Comparison of ENCODE assay signal across 8 cellular contexts in the genomic region with DNA sequence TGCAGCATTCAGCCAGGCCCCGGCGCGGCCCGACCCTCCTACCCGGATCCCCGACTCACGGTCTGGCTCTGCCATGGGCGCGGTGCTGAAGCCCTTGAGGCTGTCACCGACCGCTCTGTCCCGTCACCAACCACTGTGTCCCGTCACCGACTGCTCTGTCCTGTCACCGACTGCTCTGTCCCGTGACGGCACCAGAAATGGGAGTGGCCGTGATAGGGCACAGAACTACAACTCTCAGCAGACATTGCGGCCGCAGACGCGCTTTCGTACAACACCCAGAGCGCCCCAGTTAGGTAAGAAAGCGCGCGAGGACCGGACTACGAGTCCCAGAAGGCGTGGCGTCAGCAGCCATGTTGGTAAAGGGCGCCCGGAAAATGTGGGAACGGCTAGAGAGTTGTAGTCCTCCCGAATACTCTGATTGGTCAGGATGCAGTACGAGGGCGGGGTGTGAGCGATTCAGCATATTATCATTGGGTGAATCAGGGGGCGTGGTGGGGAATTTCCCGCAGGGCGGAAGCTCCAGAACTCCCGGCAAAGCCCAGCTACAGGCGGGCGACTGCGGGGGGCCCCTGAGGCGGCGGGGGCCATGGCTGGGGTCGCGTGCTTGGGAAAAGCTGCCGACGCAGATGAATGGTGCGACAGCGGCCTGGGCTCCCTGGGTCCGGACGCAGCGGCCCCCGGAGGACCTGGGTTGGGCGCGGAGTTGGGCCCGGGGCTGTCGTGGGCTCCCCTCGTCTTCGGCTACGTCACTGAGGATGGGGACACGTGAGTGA. TPM values are rescaled to one million over a fixed set of nuclear protein-coding genes. Genes with fewer than 3 reads are reported as not detected.
DNase-seq lines count a peak whose midpoint lies in the region; ATAC-seq and TF ChIP-seq lines count a peak whose summit lies in the region.

A gene with protein sequence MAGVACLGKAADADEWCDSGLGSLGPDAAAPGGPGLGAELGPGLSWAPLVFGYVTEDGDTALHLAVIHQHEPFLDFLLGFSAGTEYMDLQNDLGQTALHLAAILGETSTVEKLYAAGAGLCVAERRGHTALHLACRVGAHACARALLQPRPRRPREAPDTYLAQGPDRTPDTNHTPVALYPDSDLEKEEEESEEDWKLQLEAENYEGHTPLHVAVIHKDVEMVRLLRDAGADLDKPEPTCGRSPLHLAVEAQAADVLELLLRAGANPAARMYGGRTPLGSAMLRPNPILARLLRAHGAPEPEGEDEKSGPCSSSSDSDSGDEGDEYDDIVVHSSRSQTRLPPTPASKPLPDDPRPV (plus strand): TSS at position 523 of the 773 bp plus-strand sequence. CDS start 64 bp downstream, at position 587.
A gene (minus strand): TSS at position 172 of the 773 bp plus-strand sequence. CDS start 97 bp downstream, at position 75.

- H4K20me1 ChIP-seq in KMS-11 (ENCODE audit: insufficient read depth) = no peaks in the 10 kb centered on the region

- peak within 1 kb of the TSS; percentile 35 for H3K27ac ChIP-seq in KMS-11
- H3K27ac ChIP-seq in Peyer's patch = peak within 1 kb of the TSS; percentile 87 to 93 (median 90)
- peak within 1 kb of the TSS; percentile 85 for H3K27ac ChIP-seq in muscle layer of colon (ENCODE audit: low read depth, low read length)

- no peaks in the 10 kb centered on the region for H3K9me3 ChIP-seq in Peyer's patch
- H3K9me3 ChIP-seq in muscle layer of colon (ENCODE audit: low read length) = no peaks in the 10 kb centered on the region

- H3K4me3 ChIP-seq in KMS-11 (IDR thresholded peaks at IDR 0.05; ENCODE audit: insufficient read depth, low read depth, low read length) (no peak within 1 kb of the TSS), Peyer's patch (peak within 1 kb of the TSS; percentile 70 to 88 (median 80)), muscle layer of colon (ENCODE audit: low read depth in 1 of 2, low read length in 2 of 2) (peak within 1 kb of the TSS; percentile 88 to 97)

- DNase-seq in DMS53 treated with DMSO at 0.1 percent for 48 hours (lab: John Stamatoyannopoulos, UW; ENCODE audit: unreplicated experiment) (peak; percentile 100), Peyer's patch (peak; percentile 99 to 100 (median 100))
- peak; percentile 99 for DNase-seq in activated T-cell treated with anti-CD3 and anti-CD28 coated beads, Interleukin-2, amount 50 U/mL, for 48 hours
- DNase-seq in stimulated activated CD8-positive, alpha-beta memory T cell treated with anti-CD3 and anti-CD28 coated beads, Interleukin-7, amount 100 ng/mL, for 24 hours (ENCODE audit: low read depth) = peak; percentile 94

- TF ChIP-seq POLR2A in Peyer's patch (IDR thresholded peaks at IDR 0.05) = peak; percentile 89 to 95

- H3K36me3 ChIP-seq in KMS-11 (ENCODE audit: insufficient read depth) (no peaks in the 10 kb centered on the region), Peyer's patch (no peaks in the 10 kb centered on the region), muscle layer of colon (ENCODE audit: insufficient read depth, low read length) (no peaks in the 10 kb centered on the region)

- ATAC-seq in GM21737 (IDR thresholded peaks at IDR 0.05; ENCODE audit: unreplicated experiment) = peak; percentile 91
- peak; percentile 97 for ATAC-seq in esophagus mucosa

- H3K9ac ChIP-seq in KMS-11 (peak within 1 kb of the TSS; percentile 71), muscle layer of colon (ENCODE audit: low read length) (peak within 1 kb of the TSS; percentile 87)

- peaks cover 16% of the 10 kb centered on the region; the same call in 1 of the 2 replicates for H3K79me2 ChIP-seq in KMS-11 (ENCODE audit: insufficient read depth, low read depth)

- no peaks in the 10 kb centered on the region for H3K27me3 ChIP-seq in KMS-11 (ENCODE audit: insufficient read depth, low read depth)
- H3K27me3 ChIP-seq in Peyer's patch = no peaks in the 10 kb centered on the region
- no peaks in the 10 kb centered on the region for H3K27me3 ChIP-seq in muscle layer of colon (ENCODE audit: control insufficient read depth in 1 of 2, insufficient read depth in 2 of 2, low read length in 2 of 2)

- H3K4me2 ChIP-seq in KMS-11 = peak within 1 kb of the TSS; percentile 96

- H3K4me1 ChIP-seq in KMS-11 (ENCODE audit: low read depth, poor library complexity, severe bottlenecking) = peaks cover 23% of the 10 kb centered on the region
- peaks cover 0 to 25% (median 3%) of the 10 kb centered on the region in 4 donors for H3K4me1 ChIP-seq in Peyer's patch
- H3K4me1 ChIP-seq in muscle layer of colon (ENCODE audit: insufficient read depth, low read length) = peaks cover 31% of the 10 kb centered on the region

- peak within 1 kb of the TSS; percentile 93 for H2AFZ ChIP-seq in KMS-11 (ENCODE audit: low read depth)

- TF ChIP-seq CTCF in KMS-11 (conservative IDR thresholded peaks at IDR 0.05; ENCODE audit: low read depth, low read length) = no peak
- TF ChIP-seq CTCF in Peyer's patch (IDR thresholded peaks at IDR 0.05) = no peak

RNA-seq across cellular contexts. Expression of the first gene that starts in this region (rescaled TPM):
- 10 to 100 TPM; 12.4 to 27.7 (median 22.8) TPM for total RNA-seq in Peyer's patch
- 21.4 TPM for total RNA-seq in esophagus mucosa

RNA-seq across cellular contexts. Expression of the second gene that starts in this region (rescaled TPM):
- total RNA-seq in Peyer's patch (10 to 100 TPM; 40.4 to 90.9 (median 78.6) TPM), esophagus mucosa (40.3 TPM)

Comparison
In these comparisons a context has a peak if more than half of its experiments do, and no peak if none do; other contexts are left out.
1. H3K27ac ChIP-seq: peak in every context shown above with its lines; median percentile 90 in Peyer's patch; 85 in muscle layer of colon; 35 in KMS-11.